ENCODE assay signal across 1 cellular context in genomic region chr6:4167833-4168232, GRCh38.
TF ChIP-seq lines count a peak whose summit lies in the region.

No MANE protein-coding gene starts in this region.

TF ChIP-seq in K562, 482 proteins besides CTCF, POLR2A, EP300 and RAD21 (continued from another document):
- TF ChIP-seq ZNF280B (CRISPR knock-in tag; IDR thresholded peaks at IDR 0.05) (no peak), CREB1 (IDR thresholded peaks at IDR 0.05) (no peak), CREB1 (CRISPR knock-in tag; IDR thresholded peaks at IDR 0.05) (no peak), GABPB1 (CRISPR knock-in tag; IDR thresholded peaks at IDR 0.05) (no peak), CCNT2 (IDR thresholded peaks at IDR 0.05; ENCODE audit: borderline replicate concordance, extremely low read depth, insufficient read length, low read depth, low read length) (no peak), ZNF184 (CRISPR knock-in tag; IDR thresholded peaks at IDR 0.05) (peak; percentile 99), MXD1 (CRISPR knock-in tag; IDR thresholded peaks at IDR 0.05; ENCODE audit: borderline replicate concordance, poor library complexity, severe bottlenecking) (no peak), POU5F1 (IDR thresholded peaks at IDR 0.05; ENCODE audit: borderline replicate concordance, low read depth, low read length, partially characterized antibody) (no peak), NFIX (CRISPR knock-in tag; IDR thresholded peaks at IDR 0.05; ENCODE audit: low read depth) (no peak), SMAD4 (CRISPR knock-in tag; conservative IDR thresholded peaks at IDR 0.05) (no peak), TFAM (CRISPR knock-in tag; conservative IDR thresholded peaks at IDR 0.05) (no peak), FUS (optimal IDR thresholded peaks at IDR 0.05; ENCODE audit: low read depth, low read length) (no peak), ID3 (CRISPR knock-in tag; IDR thresholded peaks at IDR 0.05) (no peak), ID3 (tag; IDR thresholded peaks at IDR 0.05) (no peak), TAL1 (IDR thresholded peaks at IDR 0.05) (no peak), KDM2B (CRISPR knock-in tag; IDR thresholded peaks at IDR 0.05) (no peak), ZNF76 (CRISPR knock-in tag; IDR thresholded peaks at IDR 0.05; ENCODE audit: borderline replicate concordance) (no peak), HNRNPH1 (optimal IDR thresholded peaks at IDR 0.05; ENCODE audit: low read depth, low read length) (no peak), HDAC2 (IDR thresholded peaks at IDR 0.05) (peak; percentile 19; the same call in 1 of the 2 replicates), SIRT6 (IDR thresholded peaks at IDR 0.05; ENCODE audit: low read depth, low read length) (no peak), CEBPZ (IDR thresholded peaks at IDR 0.05; ENCODE audit: borderline replicate concordance, low read depth, low read length) (no peak), ZNF551 (CRISPR knock-in tag; IDR thresholded peaks at IDR 0.05) (no peak), ZNF780A (CRISPR knock-in tag; IDR thresholded peaks at IDR 0.05) (no peak), CCAR2 (IDR thresholded peaks at IDR 0.05; ENCODE audit: low read depth, low read length) (no peak), ZNF253 (CRISPR knock-in tag; conservative IDR thresholded peaks at IDR 0.05) (no peak), ZNF133 (CRISPR knock-in tag; IDR thresholded peaks at IDR 0.05) (no peak), ATF3 (IDR thresholded peaks at IDR 0.05) (no peak), ATF3 (CRISPR knock-in tag; conservative IDR thresholded peaks at IDR 0.05) (no peak), TAF1 (IDR thresholded peaks at IDR 0.05; ENCODE audit: control insufficient read depth, extremely low read depth, insufficient read depth, low read length, severe bottlenecking) (no peak), PRPF4 (IDR thresholded peaks at IDR 0.05; ENCODE audit: insufficient read depth, low read depth, low read length, poor library complexity, severe bottlenecking) (no peak), CBX1 (IDR thresholded peaks at IDR 0.05; ENCODE audit: low read depth) (no peak), KLF6 (CRISPR knock-in tag; IDR thresholded peaks at IDR 0.05; ENCODE audit: borderline replicate concordance) (no peak), SMARCA5 (IDR thresholded peaks at IDR 0.05) (peak; percentile 54; the same call in 1 of the 2 replicates), HLTF (IDR thresholded peaks at IDR 0.05) (peak; percentile 74; the same call in 1 of the 2 replicates), CBX3 (IDR thresholded peaks at IDR 0.05; ENCODE audit: borderline replicate concordance in 1 of 2, low read length in 2 of 2) (peak in 1 of 2 experiments; percentile 88; a peak in 1 of 3 replicates), ZNF589 (CRISPR knock-in tag; IDR thresholded peaks at IDR 0.05; ENCODE audit: low read depth) (no peak), NCOR1 (IDR thresholded peaks at IDR 0.05) (no peak), KDM1A (IDR thresholded peaks at IDR 0.05) (peak in 1 of 2 experiments; percentile 25; a peak in 1 of 4 replicates), RCOR1 (IDR thresholded peaks at IDR 0.05; ENCODE audit: borderline replicate concordance in 1 of 2, low read depth in 2 of 2, low read length in 2 of 2) (peak in 1 of 2 experiments; percentile 54; a peak in 1 of 4 replicates), FOSL1 (tag; conservative IDR thresholded peaks at IDR 0.05) (no peak), CXXC5 (CRISPR knock-in tag; IDR thresholded peaks at IDR 0.05) (no peak), CBX5 (IDR thresholded peaks at IDR 0.05; ENCODE audit: borderline replicate concordance, low read depth) (0 out of 2 replicates have a peak, but pooled peaks have one; percentile 36), TRIM28 (IDR thresholded peaks at IDR 0.05) (peak; percentile 81; the same call in 1 of the 2 replicates), CBX2 (IDR thresholded peaks at IDR 0.05; ENCODE audit: insufficient read depth, low read length, poor library complexity, severe bottlenecking) (no peak), SLC30A9 (CRISPR knock-in tag; IDR thresholded peaks at IDR 0.05) (no peak)
